In genomic region chr17:3920940-3921852, GRCh38 we compare ENCODE assay signal across 15 cellular contexts. TPM values are rescaled to one million over a fixed set of nuclear protein-coding genes. Genes with fewer than 3 reads are reported as not detected.
DNase-seq lines count a peak whose midpoint lies in the region; ATAC-seq lines count a peak whose summit lies in the region.
"Had no signal": no experiment of that assay in that cellular context is flagged by ENCODE, and none has a peak within 500 bp of the region (broad histone marks: within the 10 kb centered on the region; RNA-seq: fewer than 3 reads in every experiment).

No MANE protein-coding gene starts in this region.

- ATAC-seq in stimulated activated naive CD8-positive, alpha-beta T cell treated with anti-CD3 and anti-CD28 coated beads, Interleukin-15, amount 100 ng/mL, for 72 hours: peak; percentile 3
- ATAC-seq in stimulated activated naive CD8-positive, alpha-beta T cell treated with anti-CD3 and anti-CD28 coated beads, Interleukin-15, Interleukin-2, amounts not matched to agents 100 U/mL and 50 U/mL, for 24 hours: no peak
- ATAC-seq in naive B cell (ENCODE audit: low read depth in 2 of 2) (no peak), HG02678 (IDR thresholded peaks at IDR 0.05; ENCODE audit: unreplicated experiment) (no peak)
- no peak for ATAC-seq in activated naive CD8-positive, alpha-beta T cell treated with anti-CD3 and anti-CD28 coated beads, Interleukin-2, amount 50 U/mL, for 24 hours

- no peaks in the 10 kb centered on the region for H3K9me3 Mint-ChIP-seq in stimulated activated naive CD8-positive, alpha-beta T cell treated with anti-CD3 and anti-CD28 coated beads, Interleukin-15, amount 100 ng/mL, for 72 hours
- no peaks in the 10 kb centered on the region for H3K9me3 Mint-ChIP-seq in naive B cell
- H3K9me3 Mint-ChIP-seq in activated naive CD8-positive, alpha-beta T cell treated with anti-CD3 and anti-CD28 coated beads, Interleukin-2, amount 50 U/mL, for 24 hours: no peaks in the 10 kb centered on the region
- H3K9me3 Mint-ChIP-seq: activated CD4-positive, alpha-beta memory T cell treated with anti-CD3 and anti-CD28 coated beads for 36 hours had no signal

- no peak overlapping the region for H3K4me3 Mint-ChIP-seq in stimulated activated naive CD8-positive, alpha-beta T cell treated with anti-CD3 and anti-CD28 coated beads, Interleukin-15, amount 100 ng/mL, for 72 hours
- peak overlapping the region in 4 of 8 donors; percentile 17 to 62 (median 46) for H3K4me3 Mint-ChIP-seq in naive B cell
- no peak overlapping the region for H3K4me3 Mint-ChIP-seq in activated naive CD8-positive, alpha-beta T cell treated with anti-CD3 and anti-CD28 coated beads, Interleukin-2, amount 50 U/mL, for 24 hours
- H3K4me3 Mint-ChIP-seq: activated CD4-positive, alpha-beta memory T cell treated with anti-CD3 and anti-CD28 coated beads for 36 hours had no signal

- peaks cover 0 to 9% of the 10 kb centered on the region in 2 donors for H3K36me3 Mint-ChIP-seq in naive B cell
- no peaks in the 10 kb centered on the region for H3K36me3 Mint-ChIP-seq in activated naive CD8-positive, alpha-beta T cell treated with anti-CD3 and anti-CD28 coated beads, Interleukin-2, amount 50 U/mL, for 24 hours (ENCODE audit: low read depth)

- peaks cover 28% of the 10 kb centered on the region for H3K4me1 Mint-ChIP-seq in stimulated activated naive CD8-positive, alpha-beta T cell treated with anti-CD3 and anti-CD28 coated beads, Interleukin-15, amount 100 ng/mL, for 72 hours
- H3K4me1 Mint-ChIP-seq in naive B cell: peaks cover 38 to 61% (median 46%) of the 10 kb centered on the region in 3 donors
- H3K4me1 Mint-ChIP-seq in activated naive CD8-positive, alpha-beta T cell treated with anti-CD3 and anti-CD28 coated beads, Interleukin-2, amount 50 U/mL, for 24 hours: peaks cover 13% of the 10 kb centered on the region

- H3K27me3 Mint-ChIP-seq in stimulated activated naive CD8-positive, alpha-beta T cell treated with anti-CD3 and anti-CD28 coated beads, Interleukin-15, amount 100 ng/mL, for 72 hours: no peaks in the 10 kb centered on the region
- no peaks in the 10 kb centered on the region for H3K27me3 Mint-ChIP-seq in naive B cell
- no peaks in the 10 kb centered on the region for H3K27me3 Mint-ChIP-seq in activated naive CD8-positive, alpha-beta T cell treated with anti-CD3 and anti-CD28 coated beads, Interleukin-2, amount 50 U/mL, for 24 hours
- H3K27me3 Mint-ChIP-seq: activated CD4-positive, alpha-beta memory T cell treated with anti-CD3 and anti-CD28 coated beads for 36 hours had no signal

- peak overlapping the region in 1 of 2 donors; percentile 86 for H3K27ac Mint-ChIP-seq in stimulated activated naive CD8-positive, alpha-beta T cell treated with anti-CD3 and anti-CD28 coated beads, Interleukin-15, amount 100 ng/mL, for 72 hours
- H3K27ac Mint-ChIP-seq in naive B cell: peak overlapping the region in 5 of 6 donors; percentile 42 to 88 (median 53)
- no peak overlapping the region for H3K27ac Mint-ChIP-seq in activated naive CD8-positive, alpha-beta T cell treated with anti-CD3 and anti-CD28 coated beads, Interleukin-2, amount 50 U/mL, for 24 hours
- H3K27ac Mint-ChIP-seq: activated CD4-positive, alpha-beta memory T cell treated with anti-CD3 and anti-CD28 coated beads for 36 hours had no signal

- DNase-seq in stimulated activated naive CD8-positive, alpha-beta T cell treated with anti-CD3 and anti-CD28 coated beads, Interleukin-15, amount 100 ng/mL, for 72 hours: no peak
- no peak for DNase-seq in stimulated activated naive CD8-positive, alpha-beta T cell treated with anti-CD3 and anti-CD28 coated beads, Interleukin-15, Interleukin-2, amounts not matched to agents 100 U/mL and 50 U/mL, for 24 hours
- DNase-seq in SK-N-DZ (ENCODE audit: low spot score) (peak; percentile 47), naive B cell (no peak), mucosa of gallbladder (ENCODE audit: low spot score) (no peak), iPS-NIHi7 (ENCODE audit: extremely low spot score) (no peak)
- DNase-seq in activated naive CD8-positive, alpha-beta T cell treated with anti-CD3 and anti-CD28 coated beads, Interleukin-2, amount 50 U/mL, for 24 hours: no peak
- DNase-seq: activated CD4-positive, alpha-beta memory T cell treated with anti-CD3 and anti-CD28 coated beads for 36 hours; adrenal gland; cerebellar nuclear complex; NCI-H2029; NCI-H510A; stimulated activated CD4-positive, alpha-beta T cell treated with anti-CD3 and anti-CD28 coated beads, Interleukin-4, amount 100 ng/mL, for 4 hours; SW 1271 had no signal

RNA-seq across cellular contexts. Expression of gene P2RX1, which starts 4.9 kb away (rescaled TPM):
- polyA plus RNA-seq in SK-N-DZ (2014; cell fraction: cytosol; rRNA removed): not detected in 2 replicates
- polyA plus RNA-seq in SK-N-DZ (2014; cell fraction: nucleus; rRNA removed): 0.05 and 0.23 TPM in 2 replicates
- polyA plus RNA-seq in naive B cell (ENCODE audit: low read depth in 6 of 6): 10 to 100 TPM in 5 of 6 donors, 1 to 10 TPM in 1; 2.3 to 20.2 (median 15.1) TPM
- total RNA-seq in mucosa of gallbladder: 2.8 TPM

RNA-seq across cellular contexts. Expression of gene CAMKK1, which starts 28.3 kb away (rescaled TPM):
- polyA plus RNA-seq in SK-N-DZ (2014; cell fraction: cytosol; rRNA removed): 7.0 and 7.4 TPM in 2 replicates
- 17.1 and 18.6 TPM in 2 replicates for polyA plus RNA-seq in SK-N-DZ (2014; cell fraction: nucleus; rRNA removed)
- polyA plus RNA-seq in naive B cell (ENCODE audit: low read depth in 6 of 6): 1 to 10 TPM in 4 of 6 donors, under 1 TPM in 2; 0.69 to 1.4 (median 1.1) TPM
- total RNA-seq in mucosa of gallbladder: 6.6 TPM

RNA-seq across cellular contexts. Expression of gene ATP2A3, which starts 43.0 kb away (rescaled TPM):
- 0.67 and 1.9 TPM in 2 replicates for polyA plus RNA-seq in SK-N-DZ (2014; cell fraction: cytosol; rRNA removed)
- polyA plus RNA-seq in SK-N-DZ (2014; cell fraction: nucleus; rRNA removed): 0.70 and 0.73 TPM in 2 replicates
- 100 to 1,000 TPM in 2 of 6 donors, 10 to 100 TPM in 4; 68.7 to 180 (median 94.2) TPM for polyA plus RNA-seq in naive B cell (ENCODE audit: low read depth in 6 of 6)
- 96.5 TPM for total RNA-seq in mucosa of gallbladder
